Comparison of ENCODE assay signal across 9 cellular contexts in genomic region chr4:118740869-118741268, GRCh38. TPM values are rescaled to one million over a fixed set of nuclear protein-coding genes. Genes with fewer than 3 reads are reported as not detected.
DNase-seq lines count a peak whose midpoint lies in the region; ATAC-seq and TF ChIP-seq lines count a peak whose summit lies in the region.
"Had no signal": no experiment of that assay in that cellular context is flagged by ENCODE, and none has a peak within 500 bp of the region (broad histone marks: within the 10 kb centered on the region; RNA-seq: fewer than 3 reads in every experiment).

No MANE protein-coding gene starts in this region.

- peaks cover 13% of the 10 kb centered on the region for H3K36me3 ChIP-seq in GM06990 (ENCODE audit: control insufficient read depth, insufficient read depth, low read length)
- H3K36me3 ChIP-seq in psoas muscle (ENCODE audit: insufficient read depth in 1 of 2, low read depth in 1 of 2) = peaks cover 3 to 63% of the 10 kb centered on the region in 2 donors

- TF ChIP-seq CTCF in GM06990 (IDR thresholded peaks at IDR 0.05; ENCODE audit: insufficient read depth, low read length, poor library complexity, severe bottlenecking) (peak; percentile 26), psoas muscle (IDR thresholded peaks at IDR 0.05) (peak; percentile 63)

- H3K4me1 ChIP-seq in psoas muscle = peaks cover 18% of the 10 kb centered on the region

- no peaks in the 10 kb centered on the region for H3K27me3 ChIP-seq in GM06990 (replicated peaks; ENCODE audit: control insufficient read depth, insufficient read depth, low read length)
- H3K27me3 ChIP-seq in psoas muscle (ENCODE audit: insufficient read depth in 3 of 3, low read length in 2 of 3) = no peaks in the 10 kb centered on the region

- peak overlapping the region; percentile 4 for H3K27ac ChIP-seq in psoas muscle

- 31 to 36% (median 33%) methylated on average over 5 of the region's 5 CpGs for WGBS in psoas muscle, 3 donors

- peak in 1 of 4 donors; percentile 68 for ATAC-seq in psoas muscle
- no peak for ATAC-seq in GM18498 (IDR thresholded peaks at IDR 0.05; ENCODE audit: unreplicated experiment)
- ATAC-seq in GM18502 (IDR thresholded peaks at IDR 0.05; ENCODE audit: poor library complexity, unreplicated experiment) = no peak
- ATAC-seq: esophagus mucosa had no signal

- intact Hi-C loops in psoas muscle (cut with DNase I) = loop anchor here (5.0 to 10.0 kb wide), 2 partner anchors 144 to 226 kb away; partner anchors contain the start of gene SYNPO2 (in 1 of the 2)

- H3K9me3 ChIP-seq in psoas muscle = no peaks in the 10 kb centered on the region

- H3K4me3 ChIP-seq in GM06990 (replicated peaks; ENCODE audit: low read depth, low read length) = no peak overlapping the region
- H3K4me3 ChIP-seq in psoas muscle = peak overlapping the region; percentile 6

- DNase-seq in GM06990 (ENCODE audit: extremely low read depth, insufficient read length) (no peak), NCI-H748 (lab: John Stamatoyannopoulos, UW; ENCODE audit: unreplicated experiment) (peak; percentile 18), epidermal melanocyte (ENCODE audit: insufficient read length, low spot score) (peak; percentile 33), psoas muscle (no peak), mucosa of gallbladder (ENCODE audit: low spot score) (no peak)
- DNase-seq in effector CD8-positive, alpha-beta T cell (lab: John Stamatoyannopoulos, UW) = no peak

RNA-seq across cellular contexts. Expression of gene METTL14, which starts 55.7 kb away (rescaled TPM):
- total RNA-seq in psoas muscle (10 to 100 TPM; 19.3 to 32.5 (median 21.2) TPM), mucosa of gallbladder (47.2 TPM)
- 10 to 100 TPM in 1 of 3 donors, 1 to 10 TPM in 2; 5.2 to 13.2 (median 6.1) TPM for polyA plus RNA-seq in psoas muscle

Comparison
In these comparisons a context has a peak if more than half of its experiments do, and no peak if none do; other contexts are left out.
1. DNase-seq: peak in NCI-H748 (single experiment) and epidermal melanocyte (single experiment); none in GM06990 (single experiment), psoas muscle (0 of 2), effector CD8-positive, alpha-beta T cell (single experiment) and mucosa of gallbladder (single experiment).